Comparison of ENCODE assay signal across 10 cellular contexts in genomic region chr15:92803536-92803851, GRCh38.
DNase-seq lines count a peak whose midpoint lies in the region; ATAC-seq and TF ChIP-seq lines count a peak whose summit lies in the region.
"Had no signal": no experiment of that assay in that cellular context is flagged by ENCODE, and none has a peak within 500 bp of the region (broad histone marks: within the 10 kb centered on the region; RNA-seq: fewer than 3 reads in every experiment).

No MANE protein-coding gene starts in this region.

- H2BK120ac ChIP-seq in trophoblast cell (ENCODE audit: insufficient read depth, low read length, poor library complexity), result peak overlapping the region; percentile 38

- H3K4me3 Mint-ChIP-seq in chondrocyte (ENCODE audit: unreplicated experiment), result no peak overlapping the region

- peaks cover 26% of the 10 kb centered on the region for H3K79me1 ChIP-seq in trophoblast cell (ENCODE audit: low read length)

- H3K36me3 ChIP-seq in ACC112 (ENCODE audit: insufficient read depth, low read length) (no peaks in the 10 kb centered on the region), PC-3 (ENCODE audit: low read depth, low read length) (no peaks in the 10 kb centered on the region), trophoblast cell (ENCODE audit: control insufficient read depth in 1 of 2, insufficient read depth in 2 of 2, low read length in 2 of 2) (no peaks in the 10 kb centered on the region)

- H4K8ac ChIP-seq in trophoblast cell (ENCODE audit: low read depth, low read length), result no peak overlapping the region

- no peaks in the 10 kb centered on the region for H3K9me2 ChIP-seq in PC-3 (replicated peaks; ENCODE audit: low read length)

- ATAC-seq in PC-3 (no peak), HG02588 (IDR thresholded peaks at IDR 0.05; ENCODE audit: unreplicated experiment) (no peak), GM19324 (IDR thresholded peaks at IDR 0.05; ENCODE audit: low FRiP score, unreplicated experiment) (no peak)

- peak overlapping the region; percentile 94 for H3K27ac Mint-ChIP-seq in chondrocyte (ENCODE audit: unreplicated experiment)

- POLR2A ChIA-PET in PC-3 (lab: Charles Lee; ENCODE audit: unreplicated experiment), result interaction anchor here (1.5 kb wide), 1 partner anchor 79 kb away, joined by 7 read pairs; no protein-coding TSS in a partner anchor

- no peak for TF ChIP-seq CTCF in PC-3 (conservative IDR thresholded peaks at IDR 0.05; ENCODE audit: low read depth, low read length)
- TF ChIP-seq CTCF in chondrocyte (IDR thresholded peaks at IDR 0.05), result no peak

- H3K4me1 ChIP-seq in ACC112 (ENCODE audit: control insufficient read depth, insufficient read depth, low read length, unreplicated experiment), result peaks cover 28% of the 10 kb centered on the region
- peaks cover 47% of the 10 kb centered on the region for H3K4me1 ChIP-seq in PC-3 (ENCODE audit: insufficient read depth, low read length)
- peaks cover 15 to 21% of the 10 kb centered on the region in 2 experiments for H3K4me1 ChIP-seq in trophoblast cell (ENCODE audit: control insufficient read depth in 1 of 2, insufficient read depth in 2 of 2, low read length in 2 of 2)
- H3K4me1 ChIP-seq: testis had no signal

- no peak for DNase-seq in PC-3
- DNase-seq in chondrocyte (ENCODE audit: low spot score), result no peak
- DNase-seq in trophoblast cell, result no peak
- DNase-seq in HCEC 1CT, result no peak
- no peak for DNase-seq in NOMO-1 treated with DMSO at 0.1 percent for 48 hours (lab: John Stamatoyannopoulos, UW; ENCODE audit: unreplicated experiment)
- DNase-seq: NCI-H1694 treated with DMSO at 0.1 percent for 48 hours had no signal

- intact Hi-C loops in PC-3 (cut with micrococcal nuclease), result no loop called here

- H3K4me1 Mint-ChIP-seq in chondrocyte (ENCODE audit: low read depth), result peaks cover 44% of the 10 kb centered on the region

- H2AFZ ChIP-seq in ACC112 (ENCODE audit: low read length, unreplicated experiment), result no peak overlapping the region
- no peak overlapping the region for H2AFZ ChIP-seq in PC-3 (ENCODE audit: low read length)
- no peak overlapping the region for H2AFZ ChIP-seq in trophoblast cell (ENCODE audit: insufficient read depth, low read length, poor library complexity)

- peak overlapping the region; percentile 99 for H3K27ac ChIP-seq in ACC112 (ENCODE audit: low read depth, low read length)
- peak overlapping the region; percentile 92 for H3K27ac ChIP-seq in PC-3 (ENCODE audit: low read length)
- H3K27ac ChIP-seq in trophoblast cell (ENCODE audit: low read depth, low read length), result peak overlapping the region; percentile 81

- no TSS peak for BruUV-seq in PC-3 (replicated peaks; lab: Mats Ljungman, UMichigan)

- CTCF ChIA-PET in PC-3 (lab: Charles Lee), result no interaction called here

- H4K91ac ChIP-seq in trophoblast cell (ENCODE audit: low read depth, low read length), result peak overlapping the region; percentile 59

- no peak overlapping the region for H4K12ac ChIP-seq in trophoblast cell (ENCODE audit: low read depth, low read length)

- H2BK12ac ChIP-seq in trophoblast cell (ENCODE audit: low read length), result no peak overlapping the region

- H3K79me2 ChIP-seq in ACC112 (ENCODE audit: control insufficient read depth, insufficient read depth, low read length, unreplicated experiment) (peaks cover 6% of the 10 kb centered on the region), PC-3 (ENCODE audit: low read length) (peaks cover 22% of the 10 kb centered on the region; the same call in 1 of the 2 replicates), trophoblast cell (ENCODE audit: control insufficient read depth, insufficient read depth, low read length, poor library complexity) (peaks cover 6% of the 10 kb centered on the region)

- H3K4ac ChIP-seq in trophoblast cell (ENCODE audit: low read depth, low read length), result no peak overlapping the region

- H3K9me3 ChIP-seq in PC-3 (ENCODE audit: low read length), result no peaks in the 10 kb centered on the region
- H3K9me3 ChIP-seq in trophoblast cell (ENCODE audit: insufficient read depth, low read depth, low read length), result no peaks in the 10 kb centered on the region
- H3K9me3 ChIP-seq: testis had no signal

- H3K27me3 ChIP-seq in ACC112 (ENCODE audit: insufficient read depth, low read length), result no peaks in the 10 kb centered on the region
- H3K27me3 ChIP-seq in PC-3 (ENCODE audit: low read length), result no peaks in the 10 kb centered on the region
- no peaks in the 10 kb centered on the region for H3K27me3 ChIP-seq in trophoblast cell (ENCODE audit: insufficient read depth, low read length)
- H3K27me3 ChIP-seq: testis had no signal

- H3K14ac ChIP-seq in trophoblast cell (ENCODE audit: low read length), result no peak overlapping the region

- H3K36me3 Mint-ChIP-seq in chondrocyte (ENCODE audit: low read depth), result no peaks in the 10 kb centered on the region

- H2AK5ac ChIP-seq in trophoblast cell (ENCODE audit: low read length), result no peak overlapping the region

- no peak overlapping the region for H3K4me3 ChIP-seq in ACC112 (ENCODE audit: low read depth, low read length)
- no peak overlapping the region for H3K4me3 ChIP-seq in PC-3 (ENCODE audit: low read length)
- no peak overlapping the region for H3K4me3 ChIP-seq in trophoblast cell (ENCODE audit: low read depth, low read length)
- H3K4me3 ChIP-seq: testis had no signal

- H4K20me1 ChIP-seq in PC-3 (ENCODE audit: low read length), result no peaks in the 10 kb centered on the region

- no peak overlapping the region for H3K23ac ChIP-seq in trophoblast cell (ENCODE audit: low read length)

- peak overlapping the region; percentile 19; the same call in 1 of the 2 replicates for H3K9ac ChIP-seq in PC-3 (ENCODE audit: low read length)
- H3K9ac ChIP-seq in trophoblast cell (ENCODE audit: low read length), result no peak overlapping the region

- no peak overlapping the region for H3K18ac ChIP-seq in trophoblast cell (ENCODE audit: low read length)

- H3K9me3 Mint-ChIP-seq in chondrocyte (ENCODE audit: low read depth), result no peaks in the 10 kb centered on the region

- H3F3A ChIP-seq in PC-3 (ENCODE audit: low read length, unreplicated experiment), result no peaks in the 10 kb centered on the region

- peak overlapping the region; percentile 46 for H2BK5ac ChIP-seq in trophoblast cell (ENCODE audit: low read depth, low read length, poor library complexity)

- no CpG with 5 or more reads among the region's 1 CpG for WGBS in trophoblast cell (ENCODE audit: extremely low coverage, insufficient coverage, insufficient read length)

- no peaks in the 10 kb centered on the region for H3K27me3 Mint-ChIP-seq in chondrocyte (ENCODE audit: low read depth)

- H3K4me2 ChIP-seq in PC-3 (ENCODE audit: low read length) (no peak overlapping the region), trophoblast cell (ENCODE audit: low read length) (no peak overlapping the region)
